ENCODE assay signal across 13 cellular contexts in the genomic region with DNA sequence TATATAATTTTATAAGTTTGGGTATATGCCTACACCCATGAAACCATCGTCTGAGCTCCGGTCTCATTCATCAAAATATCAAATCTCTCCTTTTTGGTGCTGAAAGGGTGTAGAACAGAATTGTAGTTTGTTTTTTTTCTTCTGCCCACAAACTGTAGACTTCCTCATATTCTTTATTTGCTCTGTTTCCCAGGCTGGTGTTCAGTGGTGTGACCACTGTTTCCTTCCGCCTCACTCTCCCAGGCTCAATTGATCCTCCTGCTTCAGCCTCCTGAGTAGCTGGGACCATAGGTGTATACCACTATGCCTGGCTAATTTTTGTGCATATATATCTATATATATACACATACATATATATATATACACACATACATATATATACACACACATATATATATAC.
"Had no signal": no experiment of that assay in that cellular context is flagged by ENCODE, and none has a peak within 500 bp of the region (broad histone marks: within the 10 kb centered on the region; RNA-seq: fewer than 3 reads in every experiment).

No MANE protein-coding gene starts in this region.

- H3K4me3 Mint-ChIP-seq: activated CD8-positive, alpha-beta T cell treated with anti-CD3 and anti-CD28 coated beads, Interleukin-2, amount 10 ng/mL, durations not matched to agents 7 days and 5 days; activated naive CD4-positive, alpha-beta T cell treated with anti-CD3 and anti-CD28 coated beads, Interleukin-2, amount 10 ng/mL, durations not matched to agents 7 days and 5 days; activated T-helper 17 cell treated with anti-CD3 and anti-CD28 coated beads, Interleukin-2, amount 50 U/mL, for 72 hours had no signal

- H3K36me3 Mint-ChIP-seq: activated naive CD4-positive, alpha-beta T cell treated with anti-CD3 and anti-CD28 coated beads, Interleukin-2, amount 10 ng/mL, durations not matched to agents 7 days and 5 days had no signal

- DNase-seq: activated CD4-positive, alpha-beta T cell treated with anti-CD3 and anti-CD28 coated beads for 4 hours; activated CD8-positive, alpha-beta T cell treated with anti-CD3 and anti-CD28 coated beads, Interleukin-2, amount 10 ng/mL, durations not matched to agents 7 days and 5 days; activated naive CD4-positive, alpha-beta T cell treated with anti-CD3 and anti-CD28 coated beads, Interleukin-2, amount 10 ng/mL, durations not matched to agents 7 days and 5 days; esophagus squamous epithelium; foreskin fibroblast; mammary epithelial cell; stimulated activated naive CD8-positive, alpha-beta T cell treated with anti-CD3 and anti-CD28 coated beads, Interleukin-15, Interleukin-2, amounts not matched to agents 100 U/mL and 50 U/mL, for 24 hours; T-helper 9 cell; upper lobe of left lung; WERI-Rb-1 had no signal

- H3K4me3 ChIP-seq: esophagus squamous epithelium, suprapubic skin, upper lobe of left lung had no signal

- H3K9me3 ChIP-seq: esophagus squamous epithelium, upper lobe of left lung had no signal

- H3K4me1 ChIP-seq: esophagus squamous epithelium, suprapubic skin, upper lobe of left lung had no signal

- H3K27ac Mint-ChIP-seq: activated CD8-positive, alpha-beta T cell treated with anti-CD3 and anti-CD28 coated beads, Interleukin-2, amount 10 ng/mL, durations not matched to agents 7 days and 5 days; activated naive CD4-positive, alpha-beta T cell treated with anti-CD3 and anti-CD28 coated beads, Interleukin-2, amount 10 ng/mL, durations not matched to agents 7 days and 5 days; activated T-helper 17 cell treated with anti-CD3 and anti-CD28 coated beads, Interleukin-2, amount 50 U/mL, for 72 hours had no signal

- H3K27me3 Mint-ChIP-seq: activated naive CD4-positive, alpha-beta T cell treated with anti-CD3 and anti-CD28 coated beads, Interleukin-2, amount 10 ng/mL, durations not matched to agents 7 days and 5 days; activated T-helper 17 cell treated with anti-CD3 and anti-CD28 coated beads, Interleukin-2, amount 50 U/mL, for 72 hours had no signal

- H3K27me3 ChIP-seq: esophagus squamous epithelium, suprapubic skin, upper lobe of left lung had no signal

- ATAC-seq: activated CD8-positive, alpha-beta T cell treated with anti-CD3 and anti-CD28 coated beads, Interleukin-2, amount 10 ng/mL, durations not matched to agents 7 days and 5 days; activated T-helper 17 cell treated with anti-CD3 and anti-CD28 coated beads, Interleukin-2, amount 50 U/mL, for 72 hours; sciatic nerve; stimulated activated naive CD8-positive, alpha-beta T cell treated with anti-CD3 and anti-CD28 coated beads, Interleukin-15, Interleukin-2, amounts not matched to agents 100 U/mL and 50 U/mL, for 24 hours had no signal

- H3K36me3 ChIP-seq: esophagus squamous epithelium, suprapubic skin, upper lobe of left lung, WERI-Rb-1 had no signal

- H3K27ac ChIP-seq: esophagus squamous epithelium, suprapubic skin, upper lobe of left lung, WERI-Rb-1 had no signal

- H3K4me1 Mint-ChIP-seq: activated naive CD4-positive, alpha-beta T cell treated with anti-CD3 and anti-CD28 coated beads, Interleukin-2, amount 10 ng/mL, durations not matched to agents 7 days and 5 days; activated T-helper 17 cell treated with anti-CD3 and anti-CD28 coated beads, Interleukin-2, amount 50 U/mL, for 72 hours had no signal
